Comparison of ENCODE assay signal across 1 cellular context in genomic region chr1:158013840-158014520, GRCh38.
TF ChIP-seq lines count a peak whose summit lies in the region.

No MANE protein-coding gene starts in this region.

TF ChIP-seq in WTC11, 78 proteins besides CTCF, POLR2A, EP300 and RAD21 (continued from another document):
- TF ChIP-seq AFF4 (CRISPR knock-in tag; IDR thresholded peaks at IDR 0.05; ENCODE audit: borderline replicate concordance) (no peak), USF2 (CRISPR knock-in tag; IDR thresholded peaks at IDR 0.05) (no peak), CREB1 (CRISPR knock-in tag; IDR thresholded peaks at IDR 0.05) (no peak), IRF2 (CRISPR knock-in tag; IDR thresholded peaks at IDR 0.05; ENCODE audit: borderline replicate concordance, low read depth) (no peak), ZNF396 (CRISPR knock-in tag; IDR thresholded peaks at IDR 0.05; ENCODE audit: borderline replicate concordance) (no peak), OVOL2 (CRISPR knock-in tag; IDR thresholded peaks at IDR 0.05; ENCODE audit: borderline replicate concordance) (no peak), MAX (CRISPR knock-in tag; IDR thresholded peaks at IDR 0.05) (no peak), ELF4 (CRISPR knock-in tag; IDR thresholded peaks at IDR 0.05; ENCODE audit: low read depth) (no peak), ATF1 (CRISPR knock-in tag; IDR thresholded peaks at IDR 0.05) (no peak)
TF ChIP-seq in WTC11: peak in this region for 0.
